8 cellular contexts compared by ENCODE assay signal in genomic region chr6:33317418-33317667, GRCh38. TPM values are rescaled to one million over a fixed set of nuclear protein-coding genes. Genes with fewer than 3 reads are reported as not detected.
DNase-seq lines count a peak whose midpoint lies in the region; ATAC-seq and TF ChIP-seq lines count a peak whose summit lies in the region.

No MANE protein-coding gene starts in this region.

- H3K79me2 ChIP-seq in GM23338 (replicated peaks; ENCODE audit: insufficient read depth) (peaks cover 33% of the 10 kb centered on the region), parathyroid adenoma (peaks cover 7% of the 10 kb centered on the region)

- no peak for ATAC-seq in GM23338
- ATAC-seq in gastroesophageal sphincter = no peak
- no peak for ATAC-seq in GM21737 (IDR thresholded peaks at IDR 0.05; ENCODE audit: unreplicated experiment)

- H3K4me3 Mint-ChIP-seq in GM23338 = peak overlapping the region; percentile 93

- no peak for TF ChIP-seq EP300 in gastroesophageal sphincter (IDR thresholded peaks at IDR 0.05)

- H3K4me3 ChIP-seq in GM23338 = peak overlapping the region; percentile 51
- peak overlapping the region; percentile 58 to 61 for H3K4me3 ChIP-seq in gastroesophageal sphincter
- H3K4me3 ChIP-seq in parathyroid adenoma (ENCODE audit: low read depth, low read length) = peak overlapping the region; percentile 84

- peak; percentile 79 for DNase-seq in GM23338 (ENCODE audit: low spot score)
- no peak for DNase-seq in DMS 273 treated with DMSO at 0.1 percent for 48 hours (lab: John Stamatoyannopoulos, UW)
- no peak for DNase-seq in EL
- DNase-seq in NCI-H2171 treated with DMSO at 0.1 percent for 48 hours (lab: John Stamatoyannopoulos, UW) = no peak

- no peaks in the 10 kb centered on the region; the same call in 1 of the 3 replicates for H3K9me3 Mint-ChIP-seq in GM23338

- H3K27ac Mint-ChIP-seq in GM23338 = no peak overlapping the region

- H2AFZ ChIP-seq in GM23338 = no peak overlapping the region
- no peak overlapping the region for H2AFZ ChIP-seq in parathyroid adenoma

- no peak for TF ChIP-seq POLR2A in gastroesophageal sphincter (IDR thresholded peaks at IDR 0.05)

- peaks cover 27% of the 10 kb centered on the region for H3K27me3 Mint-ChIP-seq in GM23338 (ENCODE audit: insufficient read depth, low read depth, poor library complexity)

- H3K36me3 ChIP-seq in GM23338 (ENCODE audit: insufficient read depth) = peaks cover 14% of the 10 kb centered on the region
- peaks cover 0 to 41% of the 10 kb centered on the region in 2 donors for H3K36me3 ChIP-seq in gastroesophageal sphincter
- no peaks in the 10 kb centered on the region for H3K36me3 ChIP-seq in parathyroid adenoma (ENCODE audit: control insufficient read depth, insufficient read depth, low read length)

- H3K9me3 ChIP-seq in gastroesophageal sphincter (no peaks in the 10 kb centered on the region), parathyroid adenoma (ENCODE audit: control insufficient read depth, low read length) (no peaks in the 10 kb centered on the region)

- H4K20me1 ChIP-seq in GM23338 (replicated peaks; ENCODE audit: insufficient read depth) = peaks cover 11% of the 10 kb centered on the region

- H3F3A ChIP-seq in GM23338 (replicated peaks; ENCODE audit: low read depth) = peaks cover 23% of the 10 kb centered on the region

- no peak overlapping the region for H3K27ac ChIP-seq in GM23338 (ENCODE audit: low read depth)
- H3K27ac ChIP-seq in VCaP = peak overlapping the region; percentile 100
- H3K27ac ChIP-seq in gastroesophageal sphincter = peak overlapping the region; percentile 51 to 98 (median 94)
- H3K27ac ChIP-seq in parathyroid adenoma = peak overlapping the region; percentile 86

- H3K4me1 ChIP-seq in GM23338 (ENCODE audit: insufficient read depth) (peaks cover 39% of the 10 kb centered on the region), gastroesophageal sphincter (peaks cover 5 to 83% (median 26%) of the 10 kb centered on the region in 3 donors), parathyroid adenoma (peaks cover 51% of the 10 kb centered on the region)

- 0% methylated on average over 3 of the region's 27 CpGs; no CpG with 5 or more reads in 1 of the 2 donors for WGBS in gastroesophageal sphincter (ENCODE audit: low coverage in 1 of 2), 2 donors

- peak overlapping the region; percentile 75 for H3K4me2 ChIP-seq in GM23338
- H3K4me2 ChIP-seq in parathyroid adenoma (ENCODE audit: low read length) = peak overlapping the region; percentile 54

- TF ChIP-seq CTCF in GM23338 (conservative IDR thresholded peaks at IDR 0.05; ENCODE audit: low read depth in 2 of 2) (no peak), VCaP (conservative IDR thresholded peaks at IDR 0.05) (no peak), gastroesophageal sphincter (IDR thresholded peaks at IDR 0.05) (no peak), parathyroid adenoma (IDR thresholded peaks at IDR 0.05) (no peak)

- no peaks in the 10 kb centered on the region for H3K9me2 ChIP-seq in GM23338 (ENCODE audit: insufficient read depth)

- peaks cover 66% of the 10 kb centered on the region for H3K4me1 Mint-ChIP-seq in GM23338

- H3K27me3 ChIP-seq in GM23338 (ENCODE audit: insufficient read depth) (no peaks in the 10 kb centered on the region), gastroesophageal sphincter (no peaks in the 10 kb centered on the region), parathyroid adenoma (ENCODE audit: control insufficient read depth, insufficient read depth, low read length) (no peaks in the 10 kb centered on the region)

- H3K9ac ChIP-seq in parathyroid adenoma = no peak overlapping the region

- peaks cover 42% of the 10 kb centered on the region for H3K36me3 Mint-ChIP-seq in GM23338 (ENCODE audit: low read depth)

TF ChIP-seq in GM23338, 12 proteins besides CTCF, POLR2A, EP300 and RAD21 (continues in another document):
- TF ChIP-seq NANOG (IDR thresholded peaks at IDR 0.05; ENCODE audit: borderline replicate concordance) (no peak), ZNF114 (CRISPR knock-in tag; IDR thresholded peaks at IDR 0.05) (no peak), EZH2 (IDR thresholded peaks at IDR 0.05; ENCODE audit: low read depth, unreplicated experiment) (no peak), ZNF462 (CRISPR knock-in tag; IDR thresholded peaks at IDR 0.05) (no peak), CREB1 (CRISPR knock-in tag; IDR thresholded peaks at IDR 0.05; ENCODE audit: low read depth) (no peak), STAT1 (IDR thresholded peaks at IDR 0.05; ENCODE audit: unreplicated experiment) (no peak), POLR2AphosphoS5 (IDR thresholded peaks at IDR 0.05; ENCODE audit: low read depth) (no peak), ZNF331 (CRISPR knock-in tag; IDR thresholded peaks at IDR 0.05; ENCODE audit: low read depth) (no peak)

RNA-seq across cellular contexts. Expression of gene ZBTB22, which starts 0.2 kb away (rescaled TPM):
- 7.7 and 8.8 TPM in 2 replicates for total RNA-seq in GM23338 (2014; rRNA removed; shearing (Covaris generic))
- polyA plus RNA-seq in GM23338 (2016; fragmentation: Nextera tagmentation; extraction: Ambion mirVana) = 1.9 and 3.9 TPM in 2 replicates
- 10 to 100 TPM; 19.3 to 20.9 (median 20.1) TPM for total RNA-seq in gastroesophageal sphincter

RNA-seq across cellular contexts. Expression of gene TAPBP, which starts 3.5 kb away (rescaled TPM):
- total RNA-seq in GM23338 (2014; rRNA removed; shearing (Covaris generic)) = 29.1 and 37.5 TPM in 2 replicates
- 18.1 and 19.9 TPM in 2 replicates for polyA plus RNA-seq in GM23338 (2016; fragmentation: Nextera tagmentation; extraction: Ambion mirVana)
- 100 to 1,000 TPM in 1 of 4 donors, 10 to 100 TPM in 3; 62.9 to 136 (median 69.2) TPM for total RNA-seq in gastroesophageal sphincter

RNA-seq across cellular contexts. Expression of gene DAXX, which starts 5.4 kb away (rescaled TPM):
- total RNA-seq in GM23338 (2014; rRNA removed; shearing (Covaris generic)) = 73.2 and 107 TPM in 2 replicates
- 67.4 and 71.0 TPM in 2 replicates for polyA plus RNA-seq in GM23338 (2016; fragmentation: Nextera tagmentation; extraction: Ambion mirVana)
- total RNA-seq in gastroesophageal sphincter = 10 to 100 TPM; 29.7 to 49.0 (median 48.1) TPM

RNA-seq across cellular contexts. Expression of gene RGL2, which starts 18.6 kb away (rescaled TPM):
- 44.9 and 52.2 TPM in 2 replicates for total RNA-seq in GM23338 (2014; rRNA removed; shearing (Covaris generic))
- 28.0 and 31.7 TPM in 2 replicates for polyA plus RNA-seq in GM23338 (2016; fragmentation: Nextera tagmentation; extraction: Ambion mirVana)
- 10 to 100 TPM; 53.7 to 83.0 (median 60.7) TPM for total RNA-seq in gastroesophageal sphincter

RNA-seq across cellular contexts. Expression of gene PFDN6, which starts 27.9 kb away (rescaled TPM):
- total RNA-seq in GM23338 (2014; rRNA removed; shearing (Covaris generic)) = 62.2 and 80.4 TPM in 2 replicates
- polyA plus RNA-seq in GM23338 (2016; fragmentation: Nextera tagmentation; extraction: Ambion mirVana) = 54.0 and 56.1 TPM in 2 replicates
- 10 to 100 TPM; 40.6 to 55.5 (median 50.6) TPM for total RNA-seq in gastroesophageal sphincter
